ENCODE assay signal across 12 cellular contexts in the genomic region with DNA sequence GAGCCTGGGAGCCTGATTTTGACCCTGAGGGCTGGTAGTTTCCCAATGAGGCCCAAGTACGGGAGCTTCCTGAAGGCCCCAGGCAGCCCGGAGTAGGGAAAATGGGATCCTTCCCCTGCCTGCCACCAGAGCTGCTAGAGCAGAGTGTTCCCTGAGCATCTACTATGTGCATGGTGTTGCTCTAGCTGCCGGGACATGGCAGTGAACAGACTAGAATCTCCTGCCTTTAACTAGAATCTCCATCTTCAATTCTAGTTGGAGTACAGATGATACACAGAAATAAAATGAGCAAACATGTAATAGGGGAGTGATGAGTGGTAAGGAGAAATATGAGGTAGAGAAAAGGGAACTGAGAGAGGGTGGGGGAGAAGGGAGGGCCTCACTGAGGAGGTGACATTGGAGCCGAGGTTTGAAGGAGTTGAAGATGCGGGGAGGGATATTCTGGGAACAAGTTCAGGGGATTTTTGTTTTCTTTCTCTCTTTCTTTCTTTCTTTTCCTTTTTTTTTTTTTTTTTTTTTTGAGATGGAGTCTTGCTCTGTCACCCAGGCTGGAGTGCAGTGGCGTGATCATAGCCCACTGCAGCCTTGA. TPM values are rescaled to one million over a fixed set of nuclear protein-coding genes. Genes with fewer than 3 reads are reported as not detected.
A peak's percentile ranks its signal among the peaks of the same experiment; 100 is the strongest.
DNase-seq lines count a peak whose midpoint lies in the region; ATAC-seq lines count a peak whose summit lies in the region.
"Had no signal": no experiment of that assay in that cellular context is flagged by ENCODE, and none has a peak within 500 bp of the region (broad histone marks: within the 10 kb centered on the region; RNA-seq: fewer than 3 reads in every experiment).

No MANE protein-coding gene starts in this region.

- H3K27me3 Mint-ChIP-seq in activated T-cell treated with anti-CD3 and anti-CD28 coated beads, Interleukin-2, amount 50 U/mL, for 72 hours (ENCODE audit: low read depth) = peaks cover 15% of the 10 kb centered on the region

- peak; percentile 67 to 68 for ATAC-seq in activated T-cell treated with anti-CD3 and anti-CD28 coated beads, Interleukin-2, amount 50 U/mL, for 72 hours (replicated peaks in 1 of 2)
- ATAC-seq in GM21526 (IDR thresholded peaks at IDR 0.05; ENCODE audit: low FRiP score, unreplicated experiment) (peak; percentile 67), HG03159 (IDR thresholded peaks at IDR 0.05; ENCODE audit: unreplicated experiment) (peak; percentile 69), HG03095 (IDR thresholded peaks at IDR 0.05; ENCODE audit: unreplicated experiment) (no peak), GM18519 (IDR thresholded peaks at IDR 0.05; ENCODE audit: low FRiP score, unreplicated experiment) (no peak)
- ATAC-seq in stimulated activated effector memory CD8-positive, alpha-beta T cell treated with anti-CD3 and anti-CD28 coated beads, Interleukin-12 subunit alpha, Interleukin-12 subunit beta, amount 100 ng/mL, for 72 hours = peak; percentile 71

- peak overlapping the region; percentile 43 to 50 for H3K4me3 Mint-ChIP-seq in activated T-cell treated with anti-CD3 and anti-CD28 coated beads, Interleukin-2, amount 50 U/mL, for 72 hours
- peak overlapping the region; percentile 9 for H3K4me3 Mint-ChIP-seq in stimulated activated effector memory CD8-positive, alpha-beta T cell treated with anti-CD3 and anti-CD28 coated beads, Interleukin-12 subunit alpha, Interleukin-12 subunit beta, amount 100 ng/mL, for 72 hours
- H3K4me3 Mint-ChIP-seq: nephron progenitor cell had no signal

- H3K27ac Mint-ChIP-seq in activated T-cell treated with anti-CD3 and anti-CD28 coated beads, Interleukin-2, amount 50 U/mL, for 72 hours = no peak overlapping the region
- peak overlapping the region; percentile 15 for H3K27ac Mint-ChIP-seq in stimulated activated effector memory CD8-positive, alpha-beta T cell treated with anti-CD3 and anti-CD28 coated beads, Interleukin-12 subunit alpha, Interleukin-12 subunit beta, amount 100 ng/mL, for 72 hours
- H3K27ac Mint-ChIP-seq: nephron progenitor cell had no signal

- H3K9me3 Mint-ChIP-seq in activated T-cell treated with anti-CD3 and anti-CD28 coated beads, Interleukin-2, amount 50 U/mL, for 72 hours = no peaks in the 10 kb centered on the region
- H3K9me3 Mint-ChIP-seq in stimulated activated effector memory CD8-positive, alpha-beta T cell treated with anti-CD3 and anti-CD28 coated beads, Interleukin-12 subunit alpha, Interleukin-12 subunit beta, amount 100 ng/mL, for 72 hours = no peaks in the 10 kb centered on the region
- H3K9me3 Mint-ChIP-seq: nephron progenitor cell had no signal

- H3K36me3 Mint-ChIP-seq in activated T-cell treated with anti-CD3 and anti-CD28 coated beads, Interleukin-2, amount 50 U/mL, for 72 hours (ENCODE audit: insufficient read depth in 2 of 2) = no peaks in the 10 kb centered on the region
- H3K36me3 Mint-ChIP-seq in stimulated activated effector memory CD8-positive, alpha-beta T cell treated with anti-CD3 and anti-CD28 coated beads, Interleukin-12 subunit alpha, Interleukin-12 subunit beta, amount 100 ng/mL, for 72 hours = no peaks in the 10 kb centered on the region

- DNase-seq in activated T-cell treated with anti-CD3 and anti-CD28 coated beads, Interleukin-2, amount 50 U/mL, for 72 hours = no peak
- DNase-seq in activated T-cell treated with anti-CD3 and anti-CD28 coated beads for 4 hours (no peak), DMS114 treated with DMSO at 0.1 percent for 48 hours (lab: John Stamatoyannopoulos, UW; ENCODE audit: unreplicated experiment) (no peak)
- no peak for DNase-seq in stimulated activated effector memory CD8-positive, alpha-beta T cell treated with anti-CD3 and anti-CD28 coated beads, Interleukin-12 subunit alpha, Interleukin-12 subunit beta, amount 100 ng/mL, for 72 hours (ENCODE audit: low spot score in 2 of 2)
- DNase-seq: activated gamma-delta T cell, NCI-H2081, nephron progenitor cell, small intestine had no signal

- peaks cover 32% of the 10 kb centered on the region for H3K4me1 Mint-ChIP-seq in activated T-cell treated with anti-CD3 and anti-CD28 coated beads, Interleukin-2, amount 50 U/mL, for 72 hours (ENCODE audit: low read depth)
- peaks cover 28% of the 10 kb centered on the region for H3K4me1 Mint-ChIP-seq in stimulated activated effector memory CD8-positive, alpha-beta T cell treated with anti-CD3 and anti-CD28 coated beads, Interleukin-12 subunit alpha, Interleukin-12 subunit beta, amount 100 ng/mL, for 72 hours

RNA-seq across cellular contexts. Expression of a gene that starts 18.5 kb away (rescaled TPM):
- under 1 TPM in 1 of 2 donors, not detected in 1; 0.60 TPM for total RNA-seq in activated T-cell treated with anti-CD3 and anti-CD28 coated beads, Interleukin-2, amount 50 U/mL, for 72 hours

Comparison
In these comparisons a context has a peak if more than half of its experiments do, and no peak if none do; other contexts are left out.
1. ATAC-seq: peak in activated T-cell treated with anti-CD3 and anti-CD28 coated beads, Interleukin-2, amount 50 U/mL, for 72 hours (2 of 2), GM21526 (single experiment), HG03159 (single experiment) and stimulated activated effector memory CD8-positive, alpha-beta T cell treated with anti-CD3 and anti-CD28 coated beads, Interleukin-12 subunit alpha, Interleukin-12 subunit beta, amount 100 ng/mL, for 72 hours (single experiment); none in HG03095 (single experiment) and GM18519 (single experiment).